1 cellular context compared by ENCODE assay signal in the genomic region with DNA sequence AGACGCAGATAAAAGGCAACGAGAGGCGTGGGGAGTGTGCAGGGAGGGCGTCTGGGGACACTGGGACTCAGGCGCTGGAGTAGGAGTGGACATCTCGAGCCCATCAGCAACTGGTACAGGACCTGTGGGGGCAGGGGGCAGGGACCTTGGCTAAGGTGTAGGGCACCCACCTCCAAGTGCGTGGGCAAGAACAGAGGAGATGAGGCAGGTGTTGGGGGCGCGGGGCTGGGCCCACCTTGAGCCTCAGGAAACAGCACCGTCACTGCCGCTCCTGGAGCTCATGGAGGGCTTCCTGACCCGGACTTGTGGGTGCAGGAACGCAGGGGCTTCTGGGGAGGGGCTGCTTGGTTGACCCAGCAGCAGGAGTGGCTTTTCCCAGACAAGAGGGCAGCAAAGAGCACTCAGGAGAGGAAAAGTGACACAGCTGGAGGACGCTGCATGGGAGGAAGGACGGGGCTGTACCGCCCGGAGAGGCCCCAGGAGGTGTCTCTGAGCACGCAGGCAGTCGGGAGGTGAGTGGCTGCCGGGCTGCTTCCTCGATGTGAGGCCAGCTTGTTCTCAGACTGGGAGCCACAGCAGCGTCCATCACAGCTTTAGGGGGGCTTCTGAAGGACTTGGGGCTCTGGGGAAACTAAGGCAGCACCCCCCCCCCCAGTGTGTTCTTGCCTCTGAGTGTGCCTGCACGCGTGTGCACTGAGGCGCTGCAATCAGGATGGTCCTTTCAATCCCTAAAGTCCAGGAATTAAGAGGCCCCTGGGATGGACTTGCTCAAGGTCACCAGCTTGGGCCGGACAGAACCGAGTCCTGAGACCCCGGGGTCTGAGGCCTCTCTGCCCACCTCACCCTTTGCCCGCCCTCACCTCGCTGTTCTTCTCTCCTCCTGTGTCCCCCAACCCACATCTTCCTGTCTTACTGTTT.
TF ChIP-seq lines count a peak whose summit lies in the region.

No MANE protein-coding gene starts in this region.

TF ChIP-seq in GM23338, 12 proteins besides CTCF, POLR2A, EP300 and RAD21:
- TF ChIP-seq ZNF331 (CRISPR knock-in tag; IDR thresholded peaks at IDR 0.05; ENCODE audit: low read depth) (no peak), EZH2 (IDR thresholded peaks at IDR 0.05; ENCODE audit: low read depth, unreplicated experiment) (no peak), JUNB (IDR thresholded peaks at IDR 0.05; ENCODE audit: unreplicated experiment) (no peak), CREB1 (CRISPR knock-in tag; IDR thresholded peaks at IDR 0.05; ENCODE audit: low read depth) (no peak)
- TF ChIP-seq, protein P1, sequence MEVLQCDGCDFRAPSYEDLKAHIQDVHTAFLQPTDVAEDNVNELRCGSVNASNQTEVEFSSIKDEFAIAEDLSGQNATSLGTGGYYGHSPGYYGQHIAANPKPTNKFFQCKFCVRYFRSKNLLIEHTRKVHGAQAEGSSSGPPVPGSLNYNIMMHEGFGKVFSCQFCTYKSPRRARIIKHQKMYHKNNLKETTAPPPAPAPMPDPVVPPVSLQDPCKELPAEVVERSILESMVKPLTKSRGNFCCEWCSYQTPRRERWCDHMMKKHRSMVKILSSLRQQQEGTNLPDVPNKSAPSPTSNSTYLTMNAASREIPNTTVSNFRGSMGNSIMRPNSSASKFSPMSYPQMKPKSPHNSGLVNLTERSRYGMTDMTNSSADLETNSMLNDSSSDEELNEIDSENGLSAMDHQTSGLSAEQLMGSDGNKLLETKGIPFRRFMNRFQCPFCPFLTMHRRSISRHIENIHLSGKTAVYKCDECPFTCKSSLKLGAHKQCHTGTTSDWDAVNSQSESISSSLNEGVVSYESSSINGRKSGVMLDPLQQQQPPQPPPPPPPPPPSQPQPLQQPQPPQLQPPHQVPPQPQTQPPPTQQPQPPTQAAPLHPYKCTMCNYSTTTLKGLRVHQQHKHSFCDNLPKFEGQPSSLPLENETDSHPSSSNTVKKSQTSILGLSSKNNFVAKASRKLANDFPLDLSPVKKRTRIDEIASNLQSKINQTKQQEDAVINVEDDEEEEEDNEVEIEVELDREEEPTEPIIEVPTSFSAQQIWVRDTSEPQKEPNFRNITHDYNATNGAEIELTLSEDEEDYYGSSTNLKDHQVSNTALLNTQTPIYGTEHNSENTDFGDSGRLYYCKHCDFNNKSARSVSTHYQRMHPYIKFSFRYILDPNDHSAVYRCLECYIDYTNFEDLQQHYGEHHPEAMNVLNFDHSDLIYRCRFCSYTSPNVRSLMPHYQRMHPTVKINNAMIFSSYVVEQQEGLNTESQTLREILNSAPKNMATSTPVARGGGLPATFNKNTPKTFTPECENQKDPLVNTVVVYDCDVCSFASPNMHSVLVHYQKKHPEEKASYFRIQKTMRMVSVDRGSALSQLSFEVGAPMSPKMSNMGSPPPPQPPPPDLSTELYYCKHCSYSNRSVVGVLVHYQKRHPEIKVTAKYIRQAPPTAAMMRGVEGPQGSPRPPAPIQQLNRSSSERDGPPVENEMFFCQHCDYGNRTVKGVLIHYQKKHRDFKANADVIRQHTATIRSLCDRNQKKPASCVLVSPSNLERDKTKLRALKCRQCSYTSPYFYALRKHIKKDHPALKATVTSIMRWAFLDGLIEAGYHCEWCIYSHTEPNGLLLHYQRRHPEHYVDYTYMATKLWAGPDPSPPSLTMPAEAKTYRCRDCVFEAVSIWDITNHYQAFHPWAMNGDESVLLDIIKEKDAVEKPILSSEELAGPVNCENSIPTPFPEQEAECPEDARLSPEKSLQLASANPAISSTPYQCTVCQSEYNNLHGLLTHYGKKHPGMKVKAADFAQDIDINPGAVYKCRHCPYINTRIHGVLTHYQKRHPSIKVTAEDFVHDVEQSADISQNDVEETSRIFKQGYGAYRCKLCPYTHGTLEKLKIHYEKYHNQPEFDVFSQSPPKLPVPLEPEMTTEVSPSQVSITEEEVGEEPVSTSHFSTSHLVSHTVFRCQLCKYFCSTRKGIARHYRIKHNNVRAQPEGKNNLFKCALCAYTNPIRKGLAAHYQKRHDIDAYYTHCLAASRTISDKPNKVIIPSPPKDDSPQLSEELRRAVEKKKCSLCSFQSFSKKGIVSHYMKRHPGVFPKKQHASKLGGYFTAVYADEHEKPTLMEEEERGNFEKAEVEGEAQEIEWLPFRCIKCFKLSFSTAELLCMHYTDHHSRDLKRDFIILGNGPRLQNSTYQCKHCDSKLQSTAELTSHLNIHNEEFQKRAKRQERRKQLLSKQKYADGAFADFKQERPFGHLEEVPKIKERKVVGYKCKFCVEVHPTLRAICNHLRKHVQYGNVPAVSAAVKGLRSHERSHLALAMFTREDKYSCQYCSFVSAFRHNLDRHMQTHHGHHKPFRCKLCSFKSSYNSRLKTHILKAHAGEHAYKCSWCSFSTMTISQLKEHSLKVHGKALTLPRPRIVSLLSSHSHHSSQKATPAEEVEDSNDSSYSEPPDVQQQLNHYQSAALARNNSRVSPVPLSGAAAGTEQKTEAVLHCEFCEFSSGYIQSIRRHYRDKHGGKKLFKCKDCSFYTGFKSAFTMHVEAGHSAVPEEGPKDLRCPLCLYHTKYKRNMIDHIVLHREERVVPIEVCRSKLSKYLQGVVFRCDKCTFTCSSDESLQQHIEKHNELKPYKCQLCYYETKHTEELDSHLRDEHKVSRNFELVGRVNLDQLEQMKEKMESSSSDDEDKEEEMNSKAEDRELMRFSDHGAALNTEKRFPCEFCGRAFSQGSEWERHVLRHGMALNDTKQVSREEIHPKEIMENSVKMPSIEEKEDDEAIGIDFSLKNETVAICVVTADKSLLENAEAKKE (CRISPR knock-in tag; IDR thresholded peaks at IDR 0.05) = no peak
- TF ChIP-seq, protein P2, sequence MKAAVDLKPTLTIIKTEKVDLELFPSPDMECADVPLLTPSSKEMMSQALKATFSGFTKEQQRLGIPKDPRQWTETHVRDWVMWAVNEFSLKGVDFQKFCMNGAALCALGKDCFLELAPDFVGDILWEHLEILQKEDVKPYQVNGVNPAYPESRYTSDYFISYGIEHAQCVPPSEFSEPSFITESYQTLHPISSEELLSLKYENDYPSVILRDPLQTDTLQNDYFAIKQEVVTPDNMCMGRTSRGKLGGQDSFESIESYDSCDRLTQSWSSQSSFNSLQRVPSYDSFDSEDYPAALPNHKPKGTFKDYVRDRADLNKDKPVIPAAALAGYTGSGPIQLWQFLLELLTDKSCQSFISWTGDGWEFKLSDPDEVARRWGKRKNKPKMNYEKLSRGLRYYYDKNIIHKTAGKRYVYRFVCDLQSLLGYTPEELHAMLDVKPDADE (IDR thresholded peaks at IDR 0.05) = no peak
TF ChIP-seq in GM23338: peak in this region for 0.
